11 cellular contexts compared by ENCODE assay signal in the genomic region with DNA sequence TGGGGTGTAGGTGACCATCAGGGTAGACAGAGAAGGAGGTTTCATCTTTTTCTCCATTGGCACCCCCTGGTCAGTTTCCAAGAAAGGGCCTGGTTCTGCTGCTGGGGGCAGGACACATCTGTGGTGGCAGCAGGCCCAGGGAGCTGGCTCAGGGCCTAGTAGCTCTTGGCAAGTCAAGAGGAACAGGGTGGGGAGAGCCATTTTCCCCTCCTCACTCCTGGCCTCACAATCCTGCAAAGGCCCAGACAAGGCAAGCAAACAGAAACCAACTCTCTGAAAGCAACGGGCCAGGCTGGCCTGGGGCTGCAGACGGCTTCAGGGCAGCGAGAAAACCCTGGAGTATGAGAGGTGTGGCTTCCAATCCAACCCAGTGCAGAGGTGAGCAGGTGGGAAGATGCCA.
DNase-seq lines count a peak whose midpoint lies in the region; ATAC-seq and TF ChIP-seq lines count a peak whose summit lies in the region.
"Had no signal": no experiment of that assay in that cellular context is flagged by ENCODE, and none has a peak within 500 bp of the region (broad histone marks: within the 10 kb centered on the region; RNA-seq: fewer than 3 reads in every experiment).

No MANE protein-coding gene starts in this region.

- H3K4me1 ChIP-seq in BLaER1 treated with 17β-estradiol and CSF1 and Interleukin-3, amounts not matched to agents 10 nM and 100 nM, result peaks cover 6 to 43% (median 25%) of the 10 kb centered on the region in 10 experiments; a peak in 19 of 20 replicates

- intact Hi-C loops in left cardiac atrium (cut with DNase I), result no loop called here
- intact Hi-C loops in posterior cingulate gyrus (cut with DNase I), result no loop called here

- peak overlapping the region in 7 of 11 experiments; percentile 18 to 88 (median 72); a peak in 14 of 22 replicates for H3K4me2 ChIP-seq in BLaER1 treated with 17β-estradiol and CSF1 and Interleukin-3, amounts not matched to agents 10 nM and 100 nM

- DNase-seq in astrocyte of the hippocampus (ENCODE audit: low read depth, low spot score), result peak; percentile 55
- DNase-seq in left cardiac atrium, result peak; percentile 68
- DNase-seq in posterior cingulate gyrus, result peak in 7 of 10 donors; percentile 27 to 91 (median 37)
- no peak for DNase-seq in foreskin melanocyte
- DNase-seq: activated CD8-positive, alpha-beta memory T cell treated with anti-CD3 and anti-CD28 coated beads, Interleukin-2, amount 50 U/mL, for 4 hours; Kasumi-1; NCI-H2081 treated with DMSO at 0.1 percent for 48 hours had no signal

- no peaks in the 10 kb centered on the region for H3K36me3 ChIP-seq in BLaER1 treated with 17β-estradiol and CSF1 and Interleukin-3, amounts not matched to agents 10 nM and 100 nM

- H3K27me3 ChIP-seq in BLaER1 treated with 17β-estradiol and CSF1 and Interleukin-3, amounts not matched to agents 10 nM and 100 nM, result peaks cover 0 to 7% (median 0%) of the 10 kb centered on the region in 11 experiments; a peak in 5 of 22 replicates

- ATAC-seq in left cardiac atrium (peak; percentile 77 to 95), GM18505 (IDR thresholded peaks at IDR 0.05; ENCODE audit: unreplicated experiment) (no peak), GM18868 (IDR thresholded peaks at IDR 0.05; ENCODE audit: unreplicated experiment) (no peak), GM18861 (IDR thresholded peaks at IDR 0.05; ENCODE audit: unreplicated experiment) (no peak)

- peaks cover 0 to 10% (median 5%) of the 10 kb centered on the region in 11 experiments; a peak in 9 of 22 replicates for H3K9me3 ChIP-seq in BLaER1 treated with 17β-estradiol and CSF1 and Interleukin-3, amounts not matched to agents 10 nM and 100 nM (replicated peaks in 1 of 11)

- H3K4me3 ChIP-seq in BLaER1 treated with 17β-estradiol and CSF1 and Interleukin-3, amounts not matched to agents 10 nM and 100 nM, result no peak overlapping the region

- no peak overlapping the region for H3K9ac ChIP-seq in BLaER1 treated with 17β-estradiol and CSF1 and Interleukin-3, amounts not matched to agents 10 nM and 100 nM

- no peak for TF ChIP-seq POLR2A in GM18505 (IDR thresholded peaks at IDR 0.05; ENCODE audit: borderline replicate concordance, extremely low read depth, insufficient read depth, insufficient read length)

- H3K27ac ChIP-seq in BLaER1 treated with 17β-estradiol and CSF1 and Interleukin-3, amounts not matched to agents 10 nM and 100 nM, result no peak overlapping the region

- peaks cover 0 to 4% (median 0%) of the 10 kb centered on the region in 11 experiments; a peak in 3 of 22 replicates for H4K20me1 ChIP-seq in BLaER1 treated with 17β-estradiol and CSF1 and Interleukin-3, amounts not matched to agents 10 nM and 100 nM

Comparison
In these comparisons a context has a peak if more than half of its experiments do, and no peak if none do; other contexts are left out.
1. ATAC-seq: peak in left cardiac atrium (2 of 2); none in GM18505 (single experiment), GM18868 (single experiment) and GM18861 (single experiment).